In genomic region chr2:112916625-112917024, GRCh38 we compare ENCODE assay signal across 26 cellular contexts. TPM values are rescaled to one million over a fixed set of nuclear protein-coding genes. Genes with fewer than 3 reads are reported as not detected.
A peak's percentile ranks its signal among the peaks of the same experiment; 100 is the strongest.
DNase-seq lines count a peak whose midpoint lies in the region; ATAC-seq and TF ChIP-seq lines count a peak whose summit lies in the region.
"Had no signal": no experiment of that assay in that cellular context is flagged by ENCODE, and none has a peak within 500 bp of the region (broad histone marks: within the 10 kb centered on the region; RNA-seq: fewer than 3 reads in every experiment).

No MANE protein-coding gene starts in this region.

- no peak overlapping the region for H3K27ac ChIP-seq in naive thymus-derived CD4-positive, alpha-beta T cell (ENCODE audit: low read depth, low read length)
- no peak overlapping the region for H3K27ac ChIP-seq in colonic mucosa
- H3K27ac ChIP-seq: upper lobe of right lung, WERI-Rb-1 had no signal

- no peak for TF ChIP-seq CTCF in colonic mucosa (IDR thresholded peaks at IDR 0.05)

- H3K4me1 Mint-ChIP-seq in activated CD4-positive, alpha-beta T cell treated with anti-CD3 and anti-CD28 coated beads for 36 hours: peaks cover 24% of the 10 kb centered on the region
- H3K4me1 Mint-ChIP-seq in activated CD4-positive, alpha-beta memory T cell treated with anti-CD3 and anti-CD28 coated beads, Interleukin-2, amount 10 ng/mL, durations not matched to agents 7 days and 5 days: peaks cover 38% of the 10 kb centered on the region
- H3K4me1 Mint-ChIP-seq in naive thymus-derived CD4-positive, alpha-beta T cell: peaks cover 0 to 31% (median 5%) of the 10 kb centered on the region in 7 donors
- H3K4me1 Mint-ChIP-seq: GM23338, nephron had no signal

- intact Hi-C loops in activated CD4-positive, alpha-beta T cell treated with anti-CD3 and anti-CD28 coated beads for 36 hours (cut with DNase I, micrococcal nuclease): no loop called here
- intact Hi-C loops in naive thymus-derived CD4-positive, alpha-beta T cell (cut with micrococcal nuclease): loop anchor here in 1 of 2 donors (2.0 kb wide), 1 partner anchor 20 kb away; no protein-coding TSS in a partner anchor
- intact Hi-C loops in colonic mucosa (cut with DNase I): no loop called here

- CTCF ChIA-PET in activated CD4-positive, alpha-beta T cell treated with anti-CD3 and anti-CD28 coated beads for 36 hours (lab: Charles Lee): interaction anchor here (0.7 to 2.0 kb wide), 2 partner anchors 32 to 81 kb away, joined by 3 to 7 read pairs; no protein-coding TSS in a partner anchor
- CTCF ChIA-PET in activated CD4-positive, alpha-beta memory T cell treated with anti-CD3 and anti-CD28 coated beads, Interleukin-2, amount 10 ng/mL, durations not matched to agents 7 days and 5 days (lab: Charles Lee): interaction anchor here (0.8 to 3.6 kb wide), 3 partner anchors 12 to 43 kb away, joined by 3 to 20 read pairs (median 3); no protein-coding TSS in a partner anchor
- CTCF ChIA-PET in naive thymus-derived CD4-positive, alpha-beta T cell (lab: Charles Lee): no interaction called here

- no peaks in the 10 kb centered on the region for H3K27me3 Mint-ChIP-seq in activated CD4-positive, alpha-beta T cell treated with anti-CD3 and anti-CD28 coated beads for 36 hours
- no peaks in the 10 kb centered on the region for H3K27me3 Mint-ChIP-seq in activated CD4-positive, alpha-beta memory T cell treated with anti-CD3 and anti-CD28 coated beads, Interleukin-2, amount 10 ng/mL, durations not matched to agents 7 days and 5 days
- H3K27me3 Mint-ChIP-seq in naive thymus-derived CD4-positive, alpha-beta T cell: peaks cover 0 to 5% (median 3%) of the 10 kb centered on the region in 5 donors

- H3K9me3 ChIP-seq in naive thymus-derived CD4-positive, alpha-beta T cell (ENCODE audit: control insufficient read depth in 2 of 3, low read length in 3 of 3): no peaks in the 10 kb centered on the region
- H3K9me3 ChIP-seq in colonic mucosa: no peaks in the 10 kb centered on the region
- H3K9me3 ChIP-seq: upper lobe of right lung had no signal

- H3K4me3 ChIP-seq in naive thymus-derived CD4-positive, alpha-beta T cell (ENCODE audit: low read length): no peak overlapping the region
- H3K4me3 ChIP-seq in colonic mucosa: no peak overlapping the region
- H3K4me3 ChIP-seq: GM23338, upper lobe of right lung had no signal

- peaks cover 2% of the 10 kb centered on the region for H3K9me3 Mint-ChIP-seq in activated CD4-positive, alpha-beta T cell treated with anti-CD3 and anti-CD28 coated beads for 36 hours (ENCODE audit: low read depth)
- H3K9me3 Mint-ChIP-seq in activated CD4-positive, alpha-beta memory T cell treated with anti-CD3 and anti-CD28 coated beads, Interleukin-2, amount 10 ng/mL, durations not matched to agents 7 days and 5 days: no peaks in the 10 kb centered on the region
- H3K9me3 Mint-ChIP-seq in naive thymus-derived CD4-positive, alpha-beta T cell: peaks cover 0 to 5% (median 0%) of the 10 kb centered on the region in 11 donors

- H3K36me3 ChIP-seq in naive thymus-derived CD4-positive, alpha-beta T cell (ENCODE audit: control insufficient read depth in 2 of 3, insufficient read depth in 3 of 3, low read length in 3 of 3): no peaks in the 10 kb centered on the region
- no peaks in the 10 kb centered on the region for H3K36me3 ChIP-seq in colonic mucosa
- H3K36me3 ChIP-seq: upper lobe of right lung, WERI-Rb-1 had no signal

- no peak overlapping the region for H3K4me3 Mint-ChIP-seq in activated CD4-positive, alpha-beta T cell treated with anti-CD3 and anti-CD28 coated beads for 36 hours
- no peak overlapping the region for H3K4me3 Mint-ChIP-seq in activated CD4-positive, alpha-beta memory T cell treated with anti-CD3 and anti-CD28 coated beads, Interleukin-2, amount 10 ng/mL, durations not matched to agents 7 days and 5 days
- H3K4me3 Mint-ChIP-seq in naive thymus-derived CD4-positive, alpha-beta T cell: no peak overlapping the region
- H3K4me3 Mint-ChIP-seq: GM23338, nephron had no signal

- peaks cover 2% of the 10 kb centered on the region for H3K36me3 Mint-ChIP-seq in activated CD4-positive, alpha-beta T cell treated with anti-CD3 and anti-CD28 coated beads for 36 hours (ENCODE audit: low read depth)
- no peaks in the 10 kb centered on the region for H3K36me3 Mint-ChIP-seq in activated CD4-positive, alpha-beta memory T cell treated with anti-CD3 and anti-CD28 coated beads, Interleukin-2, amount 10 ng/mL, durations not matched to agents 7 days and 5 days (ENCODE audit: low read depth)
- peaks cover 0 to 2% (median 0%) of the 10 kb centered on the region in 5 donors for H3K36me3 Mint-ChIP-seq in naive thymus-derived CD4-positive, alpha-beta T cell

- POLR2A ChIA-PET in activated CD4-positive, alpha-beta T cell treated with anti-CD3 and anti-CD28 coated beads for 36 hours (lab: Charles Lee): interaction anchor here (0.6 to 0.7 kb wide), 2 partner anchors 8 to 64 kb away, joined by 3 read pairs; no protein-coding TSS in a partner anchor
- POLR2A ChIA-PET in activated CD4-positive, alpha-beta memory T cell treated with anti-CD3 and anti-CD28 coated beads, Interleukin-2, amount 10 ng/mL, durations not matched to agents 7 days and 5 days (lab: Charles Lee): interaction anchor here (2.2 kb wide), 1 partner anchor 167 kb away, joined by 4 read pairs; no protein-coding TSS in a partner anchor
- POLR2A ChIA-PET in naive thymus-derived CD4-positive, alpha-beta T cell (lab: Charles Lee): no interaction called here

- H3K4me1 ChIP-seq in naive thymus-derived CD4-positive, alpha-beta T cell (ENCODE audit: control insufficient read depth in 2 of 2, insufficient read depth in 2 of 2, low read length in 2 of 2): peaks cover 0 to 43% of the 10 kb centered on the region in 2 donors
- H3K4me1 ChIP-seq in colonic mucosa: no peaks in the 10 kb centered on the region
- H3K4me1 ChIP-seq: upper lobe of right lung had no signal

- H3K27ac Mint-ChIP-seq in activated CD4-positive, alpha-beta T cell treated with anti-CD3 and anti-CD28 coated beads for 36 hours: peak overlapping the region; percentile 53
- peak overlapping the region; percentile 53 for H3K27ac Mint-ChIP-seq in activated CD4-positive, alpha-beta memory T cell treated with anti-CD3 and anti-CD28 coated beads, Interleukin-2, amount 10 ng/mL, durations not matched to agents 7 days and 5 days
- peak overlapping the region in 2 of 9 donors; percentile 25 to 77 for H3K27ac Mint-ChIP-seq in naive thymus-derived CD4-positive, alpha-beta T cell
- H3K27ac Mint-ChIP-seq: GM23338, nephron had no signal

- DNase-seq in activated CD4-positive, alpha-beta T cell treated with anti-CD3 and anti-CD28 coated beads for 36 hours: no peak
- no peak for DNase-seq in activated CD4-positive, alpha-beta T cell treated with anti-CD3 and anti-CD28 coated beads, Interleukin-2, amount 50 U/mL, for 4 hours
- DNase-seq in activated CD4-positive, alpha-beta memory T cell treated with anti-CD3 and anti-CD28 coated beads, Interleukin-2, amount 10 ng/mL, durations not matched to agents 7 days and 5 days: no peak
- DNase-seq in naive thymus-derived CD4-positive, alpha-beta T cell: no peak
- DNase-seq in mesenteric fat pad (ENCODE audit: low spot score): no peak
- DNase-seq in colonic mucosa: no peak
- DNase-seq in SKM-1 treated with dmso at 0.1 percent for 144 hours (lab: John Stamatoyannopoulos, UW; ENCODE audit: unreplicated experiment): no peak
- DNase-seq: 8988T, activated gamma-delta T cell, amygdala, DMS53, GDM1, KG1, left cardiac atrium, mesenchymal stem cell, NCI-H2171, NCI-H526 treated with DMSO at 0.1 percent for 48 hours, upper lobe of right lung, WERI-Rb-1 had no signal

- no peaks in the 10 kb centered on the region for H3K27me3 ChIP-seq in naive thymus-derived CD4-positive, alpha-beta T cell (ENCODE audit: control insufficient read depth in 2 of 2, insufficient read depth in 2 of 2, low read length in 2 of 2)
- H3K27me3 ChIP-seq in colonic mucosa: no peaks in the 10 kb centered on the region
- H3K27me3 ChIP-seq: upper lobe of right lung had no signal

- H3K9ac ChIP-seq in colonic mucosa (ENCODE audit: low read depth in 2 of 2, low read length in 2 of 2): no peak overlapping the region

- ATAC-seq in activated CD4-positive, alpha-beta T cell treated with anti-CD3 and anti-CD28 coated beads for 36 hours: peak; percentile 69
- peak; percentile 82 for ATAC-seq in GM21529 (IDR thresholded peaks at IDR 0.05; ENCODE audit: unreplicated experiment)
- ATAC-seq in naive thymus-derived CD4-positive, alpha-beta T cell: peak; percentile 19
- ATAC-seq: GM23338, left cardiac atrium, sciatic nerve, upper lobe of right lung had no signal

RNA-seq across cellular contexts. Expression of gene IL37, which starts 5.7 kb away (rescaled TPM):
- total RNA-seq in activated CD4-positive, alpha-beta T cell treated with anti-CD3 and anti-CD28 coated beads for 36 hours: not detected
- total RNA-seq in activated CD4-positive, alpha-beta memory T cell treated with anti-CD3 and anti-CD28 coated beads, Interleukin-2, amount 10 ng/mL, durations not matched to agents 7 days and 5 days: under 1 TPM; 0.33 to 0.48 TPM
- total RNA-seq in naive thymus-derived CD4-positive, alpha-beta T cell: not detected
- polyA plus RNA-seq in naive thymus-derived CD4-positive, alpha-beta T cell: not detected
- total RNA-seq in mesenteric fat pad (not detected), colonic mucosa (under 1 TPM in 1 of 2 donors, not detected in 1; 0.99 TPM)
- total RNA-seq: activated CD8-positive, alpha-beta memory T cell treated with anti-CD3 and anti-CD28 coated beads for 36 hours; GM23338; HT1080; left cardiac atrium; sciatic nerve; T-helper 2 cell treated with Interferon-gamma antibody and Interleukin-4, amounts not matched to agents 100 ng/mL and 5 ng/mL, for 36 hours; upper lobe of right lung had no signal
- polyA plus RNA-seq: GM23338 had no signal

Comparison
In these comparisons a context has a peak if more than half of its experiments do, and no peak if none do; other contexts are left out.
1. ATAC-seq: peak in every context shown above with its lines; median percentile 82 in GM21529; 69 in activated CD4-positive, alpha-beta T cell treated with anti-CD3 and anti-CD28 coated beads for 36 hours; 19 in naive thymus-derived CD4-positive, alpha-beta T cell.